ENCODE assay signal across 12 cellular contexts in genomic region chr22:40414838-40415505, GRCh38. TPM values are rescaled to one million over a fixed set of nuclear protein-coding genes. Genes with fewer than 3 reads are reported as not detected.
DNase-seq lines count a peak whose midpoint lies in the region; ATAC-seq and TF ChIP-seq lines count a peak whose summit lies in the region.
"Had no signal": no experiment of that assay in that cellular context is flagged by ENCODE, and none has a peak within 500 bp of the region (broad histone marks: within the 10 kb centered on the region; RNA-seq: fewer than 3 reads in every experiment).

No MANE protein-coding gene starts in this region.

- 94 to 100% methylated on average over 8 to 10 of the region's 10 CpGs for WGBS in endodermal cell (ENCODE audit: insufficient coverage in 1 of 2, insufficient read length in 1 of 2), 2 experiments
- WGBS in stomach, 5 donors: 58 to 89% (median 68%) methylated on average over 10 of the region's 10 CpGs

- H3K9ac ChIP-seq in OCI-LY1 (ENCODE audit: low read length) (peak overlapping the region; percentile 76), endodermal cell (ENCODE audit: extremely low read depth, low read length, poor library complexity, severe bottlenecking) (no peak overlapping the region)

- TF ChIP-seq EP300 in stomach (IDR thresholded peaks at IDR 0.05): no peak

- H3K9me3 ChIP-seq in OCI-LY1 (ENCODE audit: low read length) (no peaks in the 10 kb centered on the region), endodermal cell (ENCODE audit: control insufficient read depth, low read length) (no peaks in the 10 kb centered on the region), stomach (no peaks in the 10 kb centered on the region)
- H3K9me3 ChIP-seq: colonic mucosa, prostate gland had no signal

- peaks cover 56% of the 10 kb centered on the region for H3K36me3 ChIP-seq in OCI-LY1 (ENCODE audit: insufficient read depth, low read length)
- H3K36me3 ChIP-seq in endodermal cell (ENCODE audit: control insufficient read depth, insufficient read depth, low read length): peaks cover 38% of the 10 kb centered on the region
- peaks cover 51 to 77% (median 70%) of the 10 kb centered on the region in 4 donors for H3K36me3 ChIP-seq in stomach

- H3F3A ChIP-seq in OCI-LY1 (ENCODE audit: insufficient read depth, low read length): peaks cover 16% of the 10 kb centered on the region; the same call in 1 of the 2 replicates

- no peaks in the 10 kb centered on the region for H3K9me2 ChIP-seq in OCI-LY1 (ENCODE audit: low read depth, low read length)

- no peak for TF ChIP-seq POLR2A in stomach (IDR thresholded peaks at IDR 0.05)

- peaks cover 25% of the 10 kb centered on the region for H3K4me1 Mint-ChIP-seq in activated naive CD4-positive, alpha-beta T cell treated with anti-CD3 and anti-CD28 coated beads, Interleukin-2, amount 50 U/mL, for 24 hours
- H3K4me1 Mint-ChIP-seq in endodermal cell: no peaks in the 10 kb centered on the region

- peaks cover 4% of the 10 kb centered on the region for H3K36me3 Mint-ChIP-seq in activated naive CD4-positive, alpha-beta T cell treated with anti-CD3 and anti-CD28 coated beads, Interleukin-2, amount 50 U/mL, for 24 hours
- peaks cover 46% of the 10 kb centered on the region for H3K36me3 Mint-ChIP-seq in endodermal cell (ENCODE audit: low read depth)

- H3K27me3 Mint-ChIP-seq in activated naive CD4-positive, alpha-beta T cell treated with anti-CD3 and anti-CD28 coated beads, Interleukin-2, amount 50 U/mL, for 24 hours: no peaks in the 10 kb centered on the region
- H3K27me3 Mint-ChIP-seq in endodermal cell (ENCODE audit: insufficient read depth): no peaks in the 10 kb centered on the region

- no peak for ATAC-seq in GM18520 (IDR thresholded peaks at IDR 0.05; ENCODE audit: unreplicated experiment)

- H3K27ac ChIP-seq in OCI-LY1 (ENCODE audit: low read depth, low read length, poor library complexity, severe bottlenecking): peak overlapping the region; percentile 100
- no peak overlapping the region for H3K27ac ChIP-seq in endodermal cell (ENCODE audit: low read depth, low read length)
- H3K27ac ChIP-seq in stomach: peak overlapping the region; percentile 15 to 64 (median 51)
- H3K27ac ChIP-seq: colonic mucosa, prostate gland had no signal

- H3K27ac Mint-ChIP-seq in activated naive CD4-positive, alpha-beta T cell treated with anti-CD3 and anti-CD28 coated beads, Interleukin-2, amount 50 U/mL, for 24 hours: peak overlapping the region; percentile 80
- H3K27ac Mint-ChIP-seq in endodermal cell: peak overlapping the region; percentile 65

- no peaks in the 10 kb centered on the region for H3K79me2 ChIP-seq in OCI-LY1 (ENCODE audit: insufficient read depth, low read length)

- no peaks in the 10 kb centered on the region for H4K20me1 ChIP-seq in OCI-LY1 (ENCODE audit: insufficient read depth, low read length)

- DNase-seq in activated naive CD4-positive, alpha-beta T cell (lab: John Stamatoyannopoulos, UW): no peak
- DNase-seq in endodermal cell (no peak), stomach (no peak), AG20443 (ENCODE audit: low spot score) (no peak), glomerular visceral epithelial cell (ENCODE audit: extremely low spot score) (no peak)
- DNase-seq: colonic mucosa; NCI-H748 treated with DMSO at 0.1 percent for 48 hours; stimulated activated CD8-positive, alpha-beta memory T cell treated with anti-CD3 and anti-CD28 coated beads, Interleukin-4, amount 100 ng/mL, for 48 hours had no signal

- H3K4me3 ChIP-seq in OCI-LY1 (ENCODE audit: low read depth, low read length, poor library complexity, severe bottlenecking) (peak overlapping the region; percentile 45), endodermal cell (ENCODE audit: low read length) (no peak overlapping the region), stomach (no peak overlapping the region)
- H3K4me3 ChIP-seq: colonic mucosa, prostate gland had no signal

- intact Hi-C loops in stomach (cut with DNase I; ENCODE audit: low total_unique reads): no loop called here

- peaks cover 74% of the 10 kb centered on the region for H3K4me1 ChIP-seq in OCI-LY1 (ENCODE audit: insufficient read depth, low read length, severe bottlenecking)
- no peaks in the 10 kb centered on the region for H3K4me1 ChIP-seq in endodermal cell (ENCODE audit: control insufficient read depth, insufficient read depth, low read length)
- peaks cover 4 to 36% (median 31%) of the 10 kb centered on the region in 4 donors for H3K4me1 ChIP-seq in stomach
- H3K4me1 ChIP-seq: colonic mucosa, prostate gland had no signal

- no peaks in the 10 kb centered on the region for H3K9me3 Mint-ChIP-seq in activated naive CD4-positive, alpha-beta T cell treated with anti-CD3 and anti-CD28 coated beads, Interleukin-2, amount 50 U/mL, for 24 hours
- no peaks in the 10 kb centered on the region for H3K9me3 Mint-ChIP-seq in endodermal cell

- peak overlapping the region; percentile 31 for H3K4me3 Mint-ChIP-seq in activated naive CD4-positive, alpha-beta T cell treated with anti-CD3 and anti-CD28 coated beads, Interleukin-2, amount 50 U/mL, for 24 hours
- no peak overlapping the region for H3K4me3 Mint-ChIP-seq in endodermal cell

- no peaks in the 10 kb centered on the region for H3K27me3 ChIP-seq in OCI-LY1 (ENCODE audit: insufficient read depth, low read length)
- H3K27me3 ChIP-seq in endodermal cell (ENCODE audit: control insufficient read depth, insufficient read depth, low read length, poor library complexity, severe bottlenecking): no peaks in the 10 kb centered on the region
- no peaks in the 10 kb centered on the region for H3K27me3 ChIP-seq in stomach
- H3K27me3 ChIP-seq: colonic mucosa had no signal

- peak; percentile 9; the same call in 1 of the 2 replicates for TF ChIP-seq CTCF in OCI-LY1 (IDR thresholded peaks at IDR 0.05; ENCODE audit: low read length)
- no peak for TF ChIP-seq CTCF in endodermal cell (conservative IDR thresholded peaks at IDR 0.05)
- TF ChIP-seq CTCF in stomach (IDR thresholded peaks at IDR 0.05): no peak

- peak overlapping the region; percentile 75 for H3K4me2 ChIP-seq in OCI-LY1 (ENCODE audit: low read length)

- H2AFZ ChIP-seq in OCI-LY1 (ENCODE audit: low read length): no peak overlapping the region

RNA-seq across cellular contexts. Expression of gene SGSM3, which starts 44.6 kb away (rescaled TPM):
- total RNA-seq in endodermal cell: 10 to 100 TPM; 83.7 to 90.4 TPM
- polyA plus RNA-seq in endodermal cell (2013, experiment 1 of 2): 80.2 TPM
- polyA plus RNA-seq in endodermal cell (2013, experiment 2 of 2): 69.6 TPM
- total RNA-seq in stomach: 100 to 1,000 TPM; 109 to 503 (median 285) TPM
- polyA plus RNA-seq in stomach: 100 to 1,000 TPM; 142 to 187 (median 147) TPM
